ENCODE assay signal across 1 cellular context in genomic region chr17:35587074-35587961, GRCh38.
TF ChIP-seq lines count a peak whose summit lies in the region.

Gene AP2B1 (plus strand): TSS chr17:35587322. CDS start chr17:35594031, 6,709 bp downstream.

TF ChIP-seq in K562, 482 proteins besides CTCF, POLR2A, EP300 and RAD21 (continued from another document and continues in another):
- TF ChIP-seq UBTF (IDR thresholded peaks at IDR 0.05; ENCODE audit: borderline replicate concordance in 1 of 2, low read depth in 2 of 2, low read length in 2 of 2) (peak; percentile 98), KDM4B (IDR thresholded peaks at IDR 0.05; ENCODE audit: borderline replicate concordance in 2 of 2, low read depth in 1 of 2) (peak in 1 of 2 experiments; percentile 31; a peak in 1 of 4 replicates), MAFG (tag; conservative IDR thresholded peaks at IDR 0.05) (no peak), THRB (CRISPR knock-in tag; conservative IDR thresholded peaks at IDR 0.05) (peak; percentile 80), ZNF384 (IDR thresholded peaks at IDR 0.05; ENCODE audit: low read depth, low read length) (peak; percentile 37), ZNF778 (CRISPR knock-in tag; IDR thresholded peaks at IDR 0.05) (no peak), ZBTB17 (CRISPR knock-in tag; IDR thresholded peaks at IDR 0.05) (no peak), ILK (tag; IDR thresholded peaks at IDR 0.05; ENCODE audit: borderline replicate concordance, low read depth) (no peak), SMAD1 (IDR thresholded peaks at IDR 0.05; ENCODE audit: low read depth, low read length, partially characterized antibody) (peak; percentile 77), DPF2 (IDR thresholded peaks at IDR 0.05) (peak; percentile 66), CHD1 (IDR thresholded peaks at IDR 0.05; ENCODE audit: low read length) (peak; percentile 93), NRF1 (conservative IDR thresholded peaks at IDR 0.05 in 1 of 2, IDR thresholded peaks at IDR 0.05 in 1 of 2) (peak; percentile 77 to 81), EHMT2 (IDR thresholded peaks at IDR 0.05) (peak; percentile 9; the same call in 1 of the 2 replicates), HES1 (IDR thresholded peaks at IDR 0.05; ENCODE audit: low read depth) (no peak), ZC3H4 (CRISPR knock-in tag; IDR thresholded peaks at IDR 0.05; ENCODE audit: borderline replicate concordance) (no peak), ZNF707 (CRISPR knock-in tag; conservative IDR thresholded peaks at IDR 0.05) (no peak; the same call in 1 of the 2 replicates), LARP7 (IDR thresholded peaks at IDR 0.05) (peak; percentile 74), FOXO4 (CRISPR knock-in tag; IDR thresholded peaks at IDR 0.05) (no peak), DDX20 (tag; IDR thresholded peaks at IDR 0.05; ENCODE audit: low read depth) (no peak), MAFK (IDR thresholded peaks at IDR 0.05; ENCODE audit: low read length) (no peak; the same call in 1 of the 2 replicates), KLF16 (IDR thresholded peaks at IDR 0.05) (0 out of 2 replicates have a peak, but pooled peaks have one; percentile 11), EWSR1 (IDR thresholded peaks at IDR 0.05; ENCODE audit: borderline replicate concordance, low read depth, partially characterized antibody) (no peak), U2AF2 (optimal IDR thresholded peaks at IDR 0.05; ENCODE audit: low read depth, low read length) (no peak), SRSF7 (optimal IDR thresholded peaks at IDR 0.05; ENCODE audit: low read depth, low read length) (no peak), XRCC5 (IDR thresholded peaks at IDR 0.05; ENCODE audit: low read depth, low read length) (peak; percentile 66; the same call in 1 of the 2 replicates), MXD1 (CRISPR knock-in tag; IDR thresholded peaks at IDR 0.05; ENCODE audit: borderline replicate concordance, poor library complexity, severe bottlenecking) (no peak), ARID1B (IDR thresholded peaks at IDR 0.05) (peak; percentile 62), TSC22D4 (tag; IDR thresholded peaks at IDR 0.05) (no peak), AFF4 (CRISPR knock-in tag; IDR thresholded peaks at IDR 0.05) (peak; percentile 1; the same call in 1 of the 2 replicates), SMARCA5 (IDR thresholded peaks at IDR 0.05) (0 out of 2 replicates have a peak, but pooled peaks have one; percentile 45), NR3C1 (CRISPR knock-in tag; IDR thresholded peaks at IDR 0.05) (no peak), PCBP2 (IDR thresholded peaks at IDR 0.05; ENCODE audit: low read depth, low read length, poor library complexity, severe bottlenecking) (no peak), POLR3A (IDR thresholded peaks at IDR 0.05; ENCODE audit: borderline replicate concordance, extremely low read depth, insufficient read depth, insufficient read length) (no peak), ZNF695 (CRISPR knock-in tag; IDR thresholded peaks at IDR 0.05) (no peak; the same call in 1 of the 2 replicates), ZNF24 (IDR thresholded peaks at IDR 0.05) (peak; percentile 41; the same call in 1 of the 2 replicates), PRMT5 (CRISPR knock-in tag; IDR thresholded peaks at IDR 0.05) (no peak), ZBTB34 (CRISPR knock-in tag; IDR thresholded peaks at IDR 0.05) (no peak), KDM1A (IDR thresholded peaks at IDR 0.05) (peak in 1 of 2 experiments; percentile 34; a peak in 1 of 4 replicates), RREB1 (CRISPR knock-in tag; IDR thresholded peaks at IDR 0.05) (peak; percentile 23; the same call in 1 of the 2 replicates), NUFIP1 (IDR thresholded peaks at IDR 0.05; ENCODE audit: partially characterized antibody) (no peak), YBX1 (IDR thresholded peaks at IDR 0.05) (no peak), IFI16 (CRISPR knock-in tag; IDR thresholded peaks at IDR 0.05) (no peak), USF1 (CRISPR knock-in tag; IDR thresholded peaks at IDR 0.05) (no peak; the same call in 1 of the 2 replicates), NR0B1 (IDR thresholded peaks at IDR 0.05; ENCODE audit: partially characterized antibody) (no peak), RBM25 (IDR thresholded peaks at IDR 0.05; ENCODE audit: low read depth, low read length, severe bottlenecking) (no peak)
